ENCODE assay signal across 1 cellular context in the genomic region with DNA sequence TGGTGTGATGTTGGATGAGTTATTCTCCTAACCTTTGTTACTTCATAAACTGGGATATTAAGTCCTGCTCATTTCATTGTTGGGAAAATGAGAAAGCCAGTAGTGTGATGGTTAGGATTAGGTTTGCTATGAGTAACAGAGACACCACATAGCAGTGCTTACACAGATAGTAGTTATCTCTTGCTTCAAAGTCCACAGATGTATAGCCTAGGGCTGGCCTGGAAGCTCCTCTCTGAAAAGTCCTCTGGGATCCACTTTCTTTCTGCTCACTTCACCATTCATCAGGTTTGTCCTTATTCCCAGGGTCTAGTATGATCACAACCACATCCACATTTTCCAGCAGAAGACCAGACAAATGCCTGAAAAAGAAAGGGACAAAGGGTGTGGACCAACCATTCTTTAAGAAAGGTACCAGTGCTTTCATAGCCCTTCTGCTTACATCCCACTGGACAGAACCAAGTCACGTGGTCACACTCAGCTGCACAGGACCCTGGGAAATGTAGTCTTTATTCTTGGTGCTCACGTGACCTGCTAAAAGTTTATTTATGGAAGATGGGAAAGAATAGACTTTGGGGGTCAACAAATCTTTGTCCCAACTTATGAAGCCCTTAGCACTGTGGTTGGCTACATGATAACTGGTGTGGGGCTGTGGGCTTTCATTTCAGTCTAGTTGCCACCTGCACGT.
TF ChIP-seq lines count a peak whose summit lies in the region.

No MANE protein-coding gene starts in this region.

TF ChIP-seq in GM12878, 131 proteins besides CTCF, POLR2A, EP300 and RAD21 (continued from another document):
- TF ChIP-seq, protein P1, sequence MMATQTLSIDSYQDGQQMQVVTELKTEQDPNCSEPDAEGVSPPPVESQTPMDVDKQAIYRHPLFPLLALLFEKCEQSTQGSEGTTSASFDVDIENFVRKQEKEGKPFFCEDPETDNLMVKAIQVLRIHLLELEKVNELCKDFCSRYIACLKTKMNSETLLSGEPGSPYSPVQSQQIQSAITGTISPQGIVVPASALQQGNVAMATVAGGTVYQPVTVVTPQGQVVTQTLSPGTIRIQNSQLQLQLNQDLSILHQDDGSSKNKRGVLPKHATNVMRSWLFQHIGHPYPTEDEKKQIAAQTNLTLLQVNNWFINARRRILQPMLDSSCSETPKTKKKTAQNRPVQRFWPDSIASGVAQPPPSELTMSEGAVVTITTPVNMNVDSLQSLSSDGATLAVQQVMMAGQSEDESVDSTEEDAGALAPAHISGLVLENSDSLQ (IDR thresholded peaks at IDR 0.05) = no peak
- TF ChIP-seq, protein P2, sequence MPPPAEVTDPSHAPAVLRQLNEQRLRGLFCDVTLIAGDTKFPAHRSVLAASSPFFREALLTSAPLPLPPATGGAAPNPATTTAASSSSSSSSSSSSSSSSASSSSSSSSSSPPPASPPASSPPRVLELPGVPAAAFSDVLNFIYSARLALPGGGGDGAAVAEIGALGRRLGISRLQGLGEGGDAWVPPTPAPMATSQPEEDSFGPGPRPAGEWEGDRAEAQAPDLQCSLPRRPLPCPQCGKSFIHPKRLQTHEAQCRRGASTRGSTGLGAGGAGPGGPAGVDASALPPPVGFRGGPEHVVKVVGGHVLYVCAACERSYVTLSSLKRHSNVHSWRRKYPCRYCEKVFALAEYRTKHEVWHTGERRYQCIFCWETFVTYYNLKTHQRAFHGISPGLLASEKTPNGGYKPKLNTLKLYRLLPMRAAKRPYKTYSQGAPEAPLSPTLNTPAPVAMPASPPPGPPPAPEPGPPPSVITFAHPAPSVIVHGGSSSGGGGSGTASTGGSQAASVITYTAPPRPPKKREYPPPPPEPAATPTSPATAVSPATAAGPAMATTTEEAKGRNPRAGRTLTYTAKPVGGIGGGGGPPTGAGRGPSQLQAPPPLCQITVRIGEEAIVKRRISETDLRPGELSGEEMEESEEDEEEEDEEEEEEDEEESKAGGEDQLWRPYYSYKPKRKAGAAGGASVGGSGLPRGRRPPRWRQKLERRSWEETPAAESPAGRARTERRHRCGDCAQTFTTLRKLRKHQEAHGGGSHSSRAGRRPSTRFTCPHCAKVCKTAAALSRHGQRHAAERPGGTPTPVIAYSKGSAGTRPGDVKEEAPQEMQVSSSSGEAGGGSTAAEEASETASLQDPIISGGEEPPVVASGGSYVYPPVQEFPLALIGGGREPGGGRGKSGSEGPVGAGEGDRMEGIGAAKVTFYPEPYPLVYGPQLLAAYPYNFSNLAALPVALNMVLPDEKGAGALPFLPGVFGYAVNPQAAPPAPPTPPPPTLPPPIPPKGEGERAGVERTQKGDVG (CRISPR knock-in tag; IDR thresholded peaks at IDR 0.05) = no peak
- TF ChIP-seq NBN (IDR thresholded peaks at IDR 0.05) (no peak), RAD51 (IDR thresholded peaks at IDR 0.05) (peak; percentile 97), ATF3 (IDR thresholded peaks at IDR 0.05; ENCODE audit: borderline replicate concordance, extremely low read depth, low read depth, low read length) (peak; percentile 83; the same call in 1 of the 2 replicates), BHLHE40 (IDR thresholded peaks at IDR 0.05; ENCODE audit: borderline replicate concordance in 1 of 2, low read depth in 2 of 2, low read length in 1 of 2) (peak; percentile 59 to 75; a peak in 3 of 4 replicates), YY1 (IDR thresholded peaks at IDR 0.05; ENCODE audit: low read depth, low read length) (no peak), MTA3 (IDR thresholded peaks at IDR 0.05; ENCODE audit: borderline replicate concordance, low read length) (no peak), SIX5 (IDR thresholded peaks at IDR 0.05; ENCODE audit: low read depth, low read length, severe bottlenecking) (peak; percentile 69), SMAD5 (IDR thresholded peaks at IDR 0.05; ENCODE audit: low read depth) (no peak), HCFC1 (IDR thresholded peaks at IDR 0.05; ENCODE audit: low read length) (peak; percentile 70)
- TF ChIP-seq, protein P3, sequence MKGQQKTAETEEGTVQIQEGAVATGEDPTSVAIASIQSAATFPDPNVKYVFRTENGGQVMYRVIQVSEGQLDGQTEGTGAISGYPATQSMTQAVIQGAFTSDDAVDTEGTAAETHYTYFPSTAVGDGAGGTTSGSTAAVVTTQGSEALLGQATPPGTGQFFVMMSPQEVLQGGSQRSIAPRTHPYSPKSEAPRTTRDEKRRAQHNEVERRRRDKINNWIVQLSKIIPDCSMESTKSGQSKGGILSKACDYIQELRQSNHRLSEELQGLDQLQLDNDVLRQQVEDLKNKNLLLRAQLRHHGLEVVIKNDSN (IDR thresholded peaks at IDR 0.05; ENCODE audit: borderline replicate concordance, extremely low read length, insufficient read depth, low read depth, low read length) = peak; percentile 80
- TF ChIP-seq, protein P4, sequence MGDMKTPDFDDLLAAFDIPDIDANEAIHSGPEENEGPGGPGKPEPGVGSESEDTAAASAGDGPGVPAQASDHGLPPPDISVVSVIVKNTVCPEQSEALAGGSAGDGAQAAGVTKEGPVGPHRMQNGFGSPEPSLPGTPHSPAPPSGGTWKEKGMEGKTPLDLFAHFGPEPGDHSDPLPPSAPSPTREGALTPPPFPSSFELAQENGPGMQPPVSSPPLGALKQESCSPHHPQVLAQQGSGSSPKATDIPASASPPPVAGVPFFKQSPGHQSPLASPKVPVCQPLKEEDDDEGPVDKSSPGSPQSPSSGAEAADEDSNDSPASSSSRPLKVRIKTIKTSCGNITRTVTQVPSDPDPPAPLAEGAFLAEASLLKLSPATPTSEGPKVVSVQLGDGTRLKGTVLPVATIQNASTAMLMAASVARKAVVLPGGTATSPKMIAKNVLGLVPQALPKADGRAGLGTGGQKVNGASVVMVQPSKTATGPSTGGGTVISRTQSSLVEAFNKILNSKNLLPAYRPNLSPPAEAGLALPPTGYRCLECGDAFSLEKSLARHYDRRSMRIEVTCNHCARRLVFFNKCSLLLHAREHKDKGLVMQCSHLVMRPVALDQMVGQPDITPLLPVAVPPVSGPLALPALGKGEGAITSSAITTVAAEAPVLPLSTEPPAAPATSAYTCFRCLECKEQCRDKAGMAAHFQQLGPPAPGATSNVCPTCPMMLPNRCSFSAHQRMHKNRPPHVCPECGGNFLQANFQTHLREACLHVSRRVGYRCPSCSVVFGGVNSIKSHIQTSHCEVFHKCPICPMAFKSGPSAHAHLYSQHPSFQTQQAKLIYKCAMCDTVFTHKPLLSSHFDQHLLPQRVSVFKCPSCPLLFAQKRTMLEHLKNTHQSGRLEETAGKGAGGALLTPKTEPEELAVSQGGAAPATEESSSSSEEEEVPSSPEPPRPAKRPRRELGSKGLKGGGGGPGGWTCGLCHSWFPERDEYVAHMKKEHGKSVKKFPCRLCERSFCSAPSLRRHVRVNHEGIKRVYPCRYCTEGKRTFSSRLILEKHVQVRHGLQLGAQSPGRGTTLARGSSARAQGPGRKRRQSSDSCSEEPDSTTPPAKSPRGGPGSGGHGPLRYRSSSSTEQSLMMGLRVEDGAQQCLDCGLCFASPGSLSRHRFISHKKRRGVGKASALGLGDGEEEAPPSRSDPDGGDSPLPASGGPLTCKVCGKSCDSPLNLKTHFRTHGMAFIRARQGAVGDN (IDR thresholded peaks at IDR 0.05) = no peak
